Comparison of ENCODE assay signal across 1 cellular context in the genomic region with DNA sequence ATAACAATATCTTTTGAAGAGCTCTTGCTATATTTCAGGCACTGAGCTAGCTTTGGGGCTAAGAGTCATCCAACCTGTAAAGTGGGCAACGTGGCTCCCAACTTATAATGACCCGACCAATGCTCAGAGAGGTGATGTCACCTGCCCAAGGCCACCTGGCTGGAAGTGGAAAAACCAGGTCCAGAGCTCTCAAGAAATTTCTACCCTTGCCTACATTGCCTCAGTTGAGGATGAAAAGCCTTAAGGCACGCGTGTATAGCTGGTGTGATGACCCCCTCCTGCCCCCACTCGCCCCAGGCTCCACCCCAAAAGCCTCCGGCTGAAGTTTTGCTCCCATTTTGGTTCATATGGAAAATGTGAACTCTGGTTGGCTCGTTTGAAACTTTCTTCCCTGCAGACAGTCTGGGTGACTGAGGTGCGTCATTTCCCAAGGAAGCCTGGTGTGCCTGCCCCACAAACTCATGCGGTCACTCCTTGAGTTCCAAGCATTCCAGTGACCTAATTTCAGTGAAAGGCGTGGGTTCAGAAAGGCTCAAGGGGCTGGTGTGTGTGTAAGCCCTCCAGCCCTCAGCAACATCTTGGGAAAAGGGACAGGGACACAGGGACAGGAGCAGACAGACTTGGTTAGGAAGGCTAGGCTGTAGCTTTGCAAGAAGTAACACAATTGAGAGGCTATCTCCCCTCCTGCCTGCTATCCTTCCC.
A peak's percentile ranks its signal among the peaks of the same experiment; 100 is the strongest.
TF ChIP-seq lines count a peak whose summit lies in the region.

No MANE protein-coding gene starts in this region.

TF ChIP-seq in H1, 55 proteins besides CTCF, POLR2A, EP300 and RAD21:
- TF ChIP-seq NRF1 (IDR thresholded peaks at IDR 0.05; ENCODE audit: low read depth, low read length) (no peak), JUND (IDR thresholded peaks at IDR 0.05; ENCODE audit: low read length) (no peak), SP4 (IDR thresholded peaks at IDR 0.05; ENCODE audit: low read length) (no peak), NANOG (IDR thresholded peaks at IDR 0.05; ENCODE audit: insufficient read depth, low read depth, low read length, poor library complexity, severe bottlenecking) (no peak), CTBP2 (IDR thresholded peaks at IDR 0.05; ENCODE audit: borderline replicate concordance, insufficient read depth, insufficient read length, low read length) (no peak), HDAC6 (IDR thresholded peaks at IDR 0.05; ENCODE audit: low read depth, low read length) (no peak), TBP (IDR thresholded peaks at IDR 0.05; ENCODE audit: low read depth, low read length) (no peak), RBBP5 (IDR thresholded peaks at IDR 0.05; ENCODE audit: borderline replicate concordance, low read depth, low read length) (no peak), TEAD4 (IDR thresholded peaks at IDR 0.05; ENCODE audit: low read depth, low read length) (0 out of 2 replicates have a peak, but pooled peaks have one; percentile 14)
TF ChIP-seq in H1: peak in this region for 1.
